Comparison of ENCODE assay signal across 8 cellular contexts in the genomic region with DNA sequence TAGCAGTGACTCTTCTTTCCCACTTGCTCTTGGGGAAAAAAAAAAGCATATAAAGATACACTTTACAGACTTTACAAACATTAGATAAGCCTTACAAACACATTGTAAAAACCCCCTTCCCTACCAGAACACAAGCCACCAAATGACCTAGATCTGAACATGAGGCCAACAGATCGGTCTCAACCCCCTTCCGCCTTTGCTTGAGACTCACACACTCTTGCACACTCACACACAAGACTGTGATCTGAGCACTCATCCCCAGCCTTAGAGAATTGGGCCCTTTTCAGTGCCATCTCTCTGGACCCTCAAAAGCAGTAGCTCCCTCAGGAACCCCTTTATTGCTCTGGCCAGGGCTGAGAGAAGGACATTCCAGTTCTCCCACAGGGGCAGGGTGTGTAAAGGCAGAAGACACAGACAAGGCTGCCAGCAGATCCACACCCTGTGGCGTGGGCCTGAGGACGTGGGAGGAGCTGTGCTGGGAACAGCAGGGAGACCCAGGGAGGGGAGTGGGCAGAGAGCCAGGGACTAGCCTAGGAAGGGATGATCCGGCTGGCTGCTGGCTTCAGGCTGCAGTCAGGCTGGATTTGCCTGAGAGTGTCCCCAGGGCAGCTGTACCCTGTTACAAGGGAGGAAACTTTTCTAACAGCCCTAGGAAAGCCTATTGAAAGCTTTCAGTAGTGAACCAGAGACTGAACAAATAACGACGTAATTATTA.
DNase-seq lines count a peak whose midpoint lies in the region; TF ChIP-seq lines count a peak whose summit lies in the region.
"Had no signal": no experiment of that assay in that cellular context is flagged by ENCODE, and none has a peak within 500 bp of the region (broad histone marks: within the 10 kb centered on the region; RNA-seq: fewer than 3 reads in every experiment).

No MANE protein-coding gene starts in this region.

- no peak for TF ChIP-seq CTCF in esophagus muscularis mucosa (IDR thresholded peaks at IDR 0.05)
- no peak for TF ChIP-seq CTCF in type B pancreatic cell (conservative IDR thresholded peaks at IDR 0.05)
- no peak for TF ChIP-seq CTCF in GM10266 (IDR thresholded peaks at IDR 0.05; ENCODE audit: control insufficient read depth, insufficient read depth, low read depth, missing control alignments)

- H3K36me3 Mint-ChIP-seq in type B pancreatic cell: peaks cover 22% of the 10 kb centered on the region

- H3K4me3 ChIP-seq in SJCRH30 (no peak overlapping the region), esophagus muscularis mucosa (no peak overlapping the region), muscle layer of colon (ENCODE audit: low read depth in 1 of 2, low read length in 2 of 2) (no peak overlapping the region)

- no peak for TF ChIP-seq EP300 in esophagus muscularis mucosa (IDR thresholded peaks at IDR 0.05)

- no peaks in the 10 kb centered on the region for H3K9me3 ChIP-seq in SJCRH30 (replicated peaks)
- no peaks in the 10 kb centered on the region for H3K9me3 ChIP-seq in esophagus muscularis mucosa
- no peaks in the 10 kb centered on the region for H3K9me3 ChIP-seq in muscle layer of colon (ENCODE audit: low read length)

- H3K27me3 ChIP-seq in SJCRH30: no peaks in the 10 kb centered on the region
- no peaks in the 10 kb centered on the region for H3K27me3 ChIP-seq in esophagus muscularis mucosa
- H3K27me3 ChIP-seq in muscle layer of colon (ENCODE audit: control insufficient read depth in 1 of 2, insufficient read depth in 2 of 2, low read length in 2 of 2): no peaks in the 10 kb centered on the region

- peak; percentile 20 for TF ChIP-seq POLR2A in esophagus muscularis mucosa (IDR thresholded peaks at IDR 0.05; ENCODE audit: low read depth)

- no peak overlapping the region for H3K9ac ChIP-seq in muscle layer of colon (ENCODE audit: low read length)

- 47% methylated on average over 5 of the region's 7 CpGs for WGBS in esophagus muscularis mucosa

- H3K27ac ChIP-seq in SJCRH30 (no peak overlapping the region), esophagus muscularis mucosa (replicated peaks in 1 of 4) (peak overlapping the region; percentile 45 to 73 (median 57)), muscle layer of colon (ENCODE audit: low read depth, low read length) (peak overlapping the region; percentile 22)

- peaks cover 7% of the 10 kb centered on the region for H3K4me1 ChIP-seq in SJCRH30
- H3K4me1 ChIP-seq in esophagus muscularis mucosa: peaks cover 17 to 23% (median 23%) of the 10 kb centered on the region in 4 donors
- H3K4me1 ChIP-seq in muscle layer of colon (ENCODE audit: insufficient read depth, low read length): no peaks in the 10 kb centered on the region

- DNase-seq in SJCRH30 (peak; percentile 92 to 95), esophagus muscularis mucosa (ENCODE audit: extremely low spot score) (no peak), type B pancreatic cell (ENCODE audit: extremely low spot score, unreplicated experiment) (no peak), NCI-H2196 treated with DMSO at 0.1 percent for 48 hours (lab: John Stamatoyannopoulos, UW; ENCODE audit: unreplicated experiment) (no peak), T-helper 1 cell (no peak), GM10266 (ENCODE audit: extremely low spot score) (no peak)
- DNase-seq: NCI-H2107 had no signal

- H3K27me3 Mint-ChIP-seq in type B pancreatic cell: no peaks in the 10 kb centered on the region

- H3K36me3 ChIP-seq in SJCRH30 (peaks cover 6% of the 10 kb centered on the region), esophagus muscularis mucosa (no peaks in the 10 kb centered on the region), muscle layer of colon (ENCODE audit: insufficient read depth, low read length) (no peaks in the 10 kb centered on the region)

- no peaks in the 10 kb centered on the region for H3K9me3 Mint-ChIP-seq in type B pancreatic cell

- H3K4me1 Mint-ChIP-seq in type B pancreatic cell (ENCODE audit: unreplicated experiment): peaks cover 29% of the 10 kb centered on the region

- H3K4me3 Mint-ChIP-seq in type B pancreatic cell: peak overlapping the region; percentile 57

- peak overlapping the region; percentile 83 for H3K27ac Mint-ChIP-seq in type B pancreatic cell

- intact Hi-C loops in esophagus muscularis mucosa (cut with DNase I): no loop called here

Comparison
In these comparisons a context has a peak if more than half of its experiments do, and no peak if none do; other contexts are left out.
1. DNase-seq: peak in SJCRH30 (2 of 2); none in esophagus muscularis mucosa (single experiment), type B pancreatic cell (single experiment), NCI-H2196 treated with DMSO at 0.1 percent for 48 hours (single experiment), T-helper 1 cell (0 of 5) and GM10266 (single experiment).